ENCODE assay signal across 1 cellular context in the genomic region with DNA sequence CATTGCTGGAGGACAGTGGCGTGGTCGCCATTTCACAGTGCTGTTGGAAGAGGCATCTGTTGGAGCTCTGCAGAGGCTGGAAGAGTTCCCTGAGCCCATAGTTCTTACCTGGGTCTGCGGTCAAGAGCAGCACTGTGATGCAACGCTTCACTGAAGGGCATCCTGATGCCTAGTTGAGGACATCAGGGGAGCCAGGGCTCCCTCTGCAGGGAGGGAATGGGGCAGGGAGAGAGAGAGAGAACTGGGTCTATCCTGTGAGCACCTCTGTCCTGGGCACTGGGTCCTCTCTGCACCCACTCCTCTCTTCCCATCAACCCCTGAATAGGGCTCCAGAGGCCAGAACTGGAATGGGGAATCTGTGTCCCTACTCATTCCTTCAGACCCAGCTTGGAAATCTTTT.
TF ChIP-seq lines count a peak whose summit lies in the region.

No MANE protein-coding gene starts in this region.

TF ChIP-seq in IMR-90, 13 proteins besides CTCF, POLR2A, EP300 and RAD21 (continued from another document):
- TF ChIP-seq, protein P1, sequence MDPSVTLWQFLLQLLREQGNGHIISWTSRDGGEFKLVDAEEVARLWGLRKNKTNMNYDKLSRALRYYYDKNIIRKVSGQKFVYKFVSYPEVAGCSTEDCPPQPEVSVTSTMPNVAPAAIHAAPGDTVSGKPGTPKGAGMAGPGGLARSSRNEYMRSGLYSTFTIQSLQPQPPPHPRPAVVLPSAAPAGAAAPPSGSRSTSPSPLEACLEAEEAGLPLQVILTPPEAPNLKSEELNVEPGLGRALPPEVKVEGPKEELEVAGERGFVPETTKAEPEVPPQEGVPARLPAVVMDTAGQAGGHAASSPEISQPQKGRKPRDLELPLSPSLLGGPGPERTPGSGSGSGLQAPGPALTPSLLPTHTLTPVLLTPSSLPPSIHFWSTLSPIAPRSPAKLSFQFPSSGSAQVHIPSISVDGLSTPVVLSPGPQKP (IDR thresholded peaks at IDR 0.05; ENCODE audit: borderline replicate concordance, low read depth, low read length): no peak
- TF ChIP-seq FOS (IDR thresholded peaks at IDR 0.05; ENCODE audit: low read depth, low read length) (no peak), BHLHE40 (IDR thresholded peaks at IDR 0.05; ENCODE audit: low read depth, low read length) (no peak), CEBPB (IDR thresholded peaks at IDR 0.05; ENCODE audit: low read depth, low read length) (no peak), RFX5 (IDR thresholded peaks at IDR 0.05; ENCODE audit: low read depth, low read length) (no peak), MAZ (IDR thresholded peaks at IDR 0.05; ENCODE audit: borderline replicate concordance, low read depth, low read length) (no peak), MXI1 (IDR thresholded peaks at IDR 0.05; ENCODE audit: borderline replicate concordance, low read depth, low read length) (no peak)
- TF ChIP-seq, protein P2, sequence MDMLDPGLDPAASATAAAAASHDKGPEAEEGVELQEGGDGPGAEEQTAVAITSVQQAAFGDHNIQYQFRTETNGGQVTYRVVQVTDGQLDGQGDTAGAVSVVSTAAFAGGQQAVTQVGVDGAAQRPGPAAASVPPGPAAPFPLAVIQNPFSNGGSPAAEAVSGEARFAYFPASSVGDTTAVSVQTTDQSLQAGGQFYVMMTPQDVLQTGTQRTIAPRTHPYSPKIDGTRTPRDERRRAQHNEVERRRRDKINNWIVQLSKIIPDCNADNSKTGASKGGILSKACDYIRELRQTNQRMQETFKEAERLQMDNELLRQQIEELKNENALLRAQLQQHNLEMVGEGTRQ (IDR thresholded peaks at IDR 0.05; ENCODE audit: low read depth, low read length): no peak
